In genomic region chr16:46743232-46743719, GRCh38 we compare ENCODE assay signal across 9 cellular contexts. TPM values are rescaled to one million over a fixed set of nuclear protein-coding genes. Genes with fewer than 3 reads are reported as not detected.
DNase-seq lines count a peak whose midpoint lies in the region; FAIRE-seq and TF ChIP-seq lines count a peak whose summit lies in the region.
"Had no signal": no experiment of that assay in that cellular context is flagged by ENCODE, and none has a peak within 500 bp of the region (broad histone marks: within the 10 kb centered on the region; RNA-seq: fewer than 3 reads in every experiment).

No MANE protein-coding gene starts in this region.

- H3K18ac ChIP-seq in H1 (ENCODE audit: extremely low read depth, low read length): peak overlapping the region; percentile 19; the same call in 1 of the 2 replicates

- H3K23ac ChIP-seq in H1 (ENCODE audit: insufficient read length): no peak overlapping the region

- no peaks in the 10 kb centered on the region for H3K27me3 Mint-ChIP-seq in MCF 10A (ENCODE audit: insufficient read depth, unreplicated experiment)
- peaks cover 58% of the 10 kb centered on the region for H3K27me3 Mint-ChIP-seq in nephron progenitor cell (ENCODE audit: low read depth, poor library complexity)

- no peak for TF ChIP-seq RAD21 in H1 (IDR thresholded peaks at IDR 0.05 in 1 of 2, conservative IDR thresholded peaks at IDR 0.05 in 1 of 2; ENCODE audit: low read depth in 2 of 2, low read length in 2 of 2)

- H3K4me1 Mint-ChIP-seq in MCF 10A (ENCODE audit: insufficient read depth, unreplicated experiment) (no peaks in the 10 kb centered on the region), nephron progenitor cell (peaks cover 23% of the 10 kb centered on the region)

- H3K36me3 ChIP-seq in mammary epithelial cell (ENCODE audit: insufficient read depth, low read length) (no peaks in the 10 kb centered on the region), H1 (ENCODE audit: control insufficient read depth in 2 of 4, insufficient read depth in 4 of 4, low read length in 3 of 4) (no peaks in the 10 kb centered on the region)

- no peak overlapping the region for H3K56ac ChIP-seq in H1 (replicated peaks; ENCODE audit: insufficient read length, low read depth, low read length)

- H3K36me3 Mint-ChIP-seq in MCF 10A (ENCODE audit: insufficient read depth, unreplicated experiment): no peaks in the 10 kb centered on the region
- no peaks in the 10 kb centered on the region for H3K36me3 Mint-ChIP-seq in nephron progenitor cell (ENCODE audit: low read depth)

- H3K4me3 ChIP-seq in mammary epithelial cell (replicated peaks in 1 of 3; ENCODE audit: insufficient read depth in 1 of 3, low read depth in 2 of 3, low read length in 3 of 3) (no peak overlapping the region), H1 (ENCODE audit: extremely low read depth in 1 of 4, insufficient read depth in 2 of 4, low read depth in 3 of 4, low read length in 4 of 4) (no peak overlapping the region)

- no peak for TF ChIP-seq CTCF in mammary epithelial cell (conservative IDR thresholded peaks at IDR 0.05 in 1 of 2, IDR thresholded peaks at IDR 0.05 in 1 of 2; ENCODE audit: extremely low read depth in 1 of 2, insufficient read depth in 1 of 2, low read depth in 1 of 2, low read length in 2 of 2)
- no peak for TF ChIP-seq CTCF in MCF 10A (IDR thresholded peaks at IDR 0.05; ENCODE audit: unreplicated experiment)
- no peak for TF ChIP-seq CTCF in H1 (IDR thresholded peaks at IDR 0.05; ENCODE audit: control extremely low read depth in 1 of 3, insufficient read depth in 1 of 3, low read depth in 1 of 3, low read length in 3 of 3)
- TF ChIP-seq CTCF in nephron progenitor cell (IDR thresholded peaks at IDR 0.05): no peak

- H3K79me1 ChIP-seq in H1 (ENCODE audit: low read depth, low read length): no peaks in the 10 kb centered on the region

- H4K20me1 ChIP-seq in mammary epithelial cell (ENCODE audit: insufficient read depth, low read length): no peaks in the 10 kb centered on the region
- H4K20me1 ChIP-seq in H1 (replicated peaks in 1 of 2; ENCODE audit: control insufficient read depth in 1 of 2, insufficient read depth in 2 of 2, low read length in 2 of 2): no peaks in the 10 kb centered on the region

- H2BK15ac ChIP-seq in H1 (ENCODE audit: low read length): no peak overlapping the region

- DNase-seq in mammary epithelial cell (peak; percentile 6), MCF 10A (ENCODE audit: unreplicated experiment) (no peak), NAMALWA (ENCODE audit: low spot score) (peak; percentile 68), H1 (ENCODE audit: low read depth in 1 of 2, low spot score in 2 of 2) (no peak), nephron progenitor cell (no peak), DMS153 (lab: John Stamatoyannopoulos, UW) (no peak), ureter (ENCODE audit: low spot score) (no peak), NCI-H748 (lab: John Stamatoyannopoulos, UW; ENCODE audit: unreplicated experiment) (no peak)
- DNase-seq: DND-41 had no signal

- H3K23me2 ChIP-seq in H1 (ENCODE audit: low read depth, low read length): no peaks in the 10 kb centered on the region

- no peak overlapping the region for H4K8ac ChIP-seq in H1 (ENCODE audit: extremely low read depth, insufficient read depth, low read length)

- H3K27ac Mint-ChIP-seq in MCF 10A (ENCODE audit: low read depth, unreplicated experiment): no peak overlapping the region
- peak overlapping the region; percentile 66 for H3K27ac Mint-ChIP-seq in nephron progenitor cell

- POLR2A ChIA-PET in MCF 10A (lab: Yijun Ruan, JAX) (no interaction called here), H1 (lab: Charles Lee; ENCODE audit: partially characterized antibody) (no interaction called here)

- H2BK20ac ChIP-seq in H1 (ENCODE audit: low read length): 0 out of 2 replicates have a peak overlapping the region, but pooled peaks have one; percentile 21

- no peak for FAIRE-seq in H1 (lab: Jason Lieb, UNC)

- in situ Hi-C loops in mammary epithelial cell (cut with MboI; ENCODE audit: low sequenced_read_pairs in 2 of 2): no loop called here

- CTCF ChIA-PET in mammary epithelial cell (lab: Charles Lee; ENCODE audit: low non-redundant PET): no interaction called here
- CTCF ChIA-PET in MCF 10A (lab: Yijun Ruan, JAX): interaction anchor here (0.6 to 0.8 kb wide), 2 partner anchors 13 to 65 kb away, joined by 3 to 5 read pairs; no protein-coding TSS in a partner anchor
- CTCF ChIA-PET in H1 (lab: Charles Lee; ENCODE audit: partially characterized antibody): interaction anchor here (0.7 to 1.1 kb wide), 2 partner anchors 37 to 120 kb away, joined by 3 read pairs; no protein-coding TSS in a partner anchor

- no peaks in the 10 kb centered on the region for H3K9me3 ChIP-seq in mammary epithelial cell (replicated peaks; ENCODE audit: insufficient read depth, low read length)
- no peaks in the 10 kb centered on the region for H3K9me3 ChIP-seq in H1 (ENCODE audit: insufficient read depth in 2 of 2, low read depth in 1 of 2, low read length in 1 of 2)

- no peak overlapping the region for H4K91ac ChIP-seq in H1 (replicated peaks; ENCODE audit: insufficient read length, low read length)

- BruUV-seq in mammary epithelial cell (replicated peaks; lab: Mats Ljungman, UMichigan): no TSS peak
- BruUV-seq in MCF 10A (replicated peaks; lab: Mats Ljungman, UMichigan): no TSS peak

- H3K79me2 ChIP-seq in mammary epithelial cell (ENCODE audit: insufficient read depth, low read length) (no peaks in the 10 kb centered on the region), H1 (ENCODE audit: control insufficient read depth in 1 of 2, insufficient read depth in 2 of 2, low read length in 2 of 2) (no peaks in the 10 kb centered on the region)

- H3K4ac ChIP-seq in H1 (replicated peaks; ENCODE audit: insufficient read length, low read depth, low read length): no peak overlapping the region

- H2AFZ ChIP-seq in mammary epithelial cell (ENCODE audit: low read depth, low read length) (peak overlapping the region; percentile 85), H1 (ENCODE audit: low read length) (peak overlapping the region; percentile 45; the same call in 1 of the 2 replicates)

- no peak overlapping the region for H3K9ac ChIP-seq in mammary epithelial cell (ENCODE audit: insufficient read depth, low read length)
- H3K9ac ChIP-seq in H1 (replicated peaks in 1 of 4; ENCODE audit: extremely low read depth in 1 of 4, low read depth in 3 of 4, low read length in 3 of 4): no peak overlapping the region

- no peaks in the 10 kb centered on the region for H3K4me1 ChIP-seq in mammary epithelial cell (ENCODE audit: insufficient read depth, low read length)
- H3K4me1 ChIP-seq in H1 (replicated peaks in 1 of 4; ENCODE audit: control insufficient read depth in 3 of 4, insufficient read depth in 4 of 4, low read length in 3 of 4): peaks cover 0 to 19% (median 4%) of the 10 kb centered on the region in 4 experiments; a peak in 6 of 7 replicates

- peak overlapping the region; percentile 68; the same call in 1 of the 2 replicates for H2BK12ac ChIP-seq in H1 (ENCODE audit: low read depth, low read length)

- 39% methylated on average over 10 of the region's 10 CpGs for WGBS in mammary epithelial cell (ENCODE audit: low coverage, missing lambda C conversion rate)
- 82% methylated on average over 9 of the region's 10 CpGs; no CpG with 5 or more reads in 1 of the 2 experiments for WGBS in H1 (ENCODE audit: extremely low coverage in 1 of 2, insufficient coverage in 1 of 2, insufficient read length in 1 of 2, insufficient replicate concordance in 2 of 2, low coverage in 1 of 2, low lambda C conversion rate in 2 of 2, missing lambda C conversion rate in 1 of 2), 2 experiments

- intact Hi-C loops in mammary epithelial cell (cut with micrococcal nuclease): no loop called here
- intact Hi-C loops in MCF 10A (cut with micrococcal nuclease): no loop called here

- no peak overlapping the region for H3K27ac ChIP-seq in mammary epithelial cell (ENCODE audit: insufficient read depth, low read depth, low read length)
- no peak overlapping the region for H3K27ac ChIP-seq in H1 (ENCODE audit: low read depth, low read length)

- H3K14ac ChIP-seq in H1 (ENCODE audit: insufficient read length): no peak overlapping the region

- H2AK5ac ChIP-seq in H1 (ENCODE audit: low read depth, low read length): 0 out of 2 replicates have a peak overlapping the region, but pooled peaks have one; percentile 15

- H2BK120ac ChIP-seq in H1 (replicated peaks; ENCODE audit: low read depth, low read length): no peak overlapping the region

- dilution Hi-C loops in mammary epithelial cell (cut with HindIII; ENCODE audit: low sequenced_read_pairs): no loop called here

- TF ChIP-seq POLR2A in H1 (IDR thresholded peaks at IDR 0.05; ENCODE audit: control extremely low read depth in 1 of 2, low read depth in 2 of 2, low read length in 2 of 2): no peak

- H3K9me3 Mint-ChIP-seq in MCF 10A (ENCODE audit: unreplicated experiment): no peaks in the 10 kb centered on the region
- H3K9me3 Mint-ChIP-seq in nephron progenitor cell: no peaks in the 10 kb centered on the region

- H4K5ac ChIP-seq in H1 (ENCODE audit: insufficient read length, low read depth, low read length): no peak overlapping the region

- peak overlapping the region; percentile 44; the same call in 1 of the 2 replicates for H2BK5ac ChIP-seq in H1 (ENCODE audit: low read depth, low read length)

- H3K27me3 ChIP-seq in mammary epithelial cell (ENCODE audit: insufficient read depth, low read length) (no peaks in the 10 kb centered on the region), H1 (replicated peaks in 1 of 4; ENCODE audit: control insufficient read depth in 3 of 4, extremely low read depth in 1 of 4, insufficient read depth in 3 of 4, low read length in 3 of 4) (no peaks in the 10 kb centered on the region)

- no peak overlapping the region for H3K4me3 Mint-ChIP-seq in MCF 10A (ENCODE audit: unreplicated experiment)
- peak overlapping the region; percentile 40 for H3K4me3 Mint-ChIP-seq in nephron progenitor cell

- no peak overlapping the region for H3K4me2 ChIP-seq in mammary epithelial cell (ENCODE audit: insufficient read depth, low read depth, low read length)
- no peak overlapping the region for H3K4me2 ChIP-seq in H1 (ENCODE audit: insufficient read depth in 1 of 2, low read depth in 2 of 2, low read length in 2 of 2)

- no peak for TF ChIP-seq EP300 in H1 (IDR thresholded peaks at IDR 0.05; ENCODE audit: borderline replicate concordance in 1 of 2, low read depth in 2 of 2, low read length in 2 of 2)

RNA-seq across cellular contexts. Expression of gene MYLK3, which starts 4.9 kb away (rescaled TPM):
- total RNA-seq in mammary epithelial cell (under 1 TPM; 0.17 to 0.40 TPM), MCF 10A (2022) (0.05 TPM in 1 of 2 replicates, not detected in the other), ureter (0.44 TPM)
- polyA plus RNA-seq in mammary epithelial cell (0.01 TPM), H1 (2011; rRNA removed) (0.14 and 0.19 TPM in 2 replicates)
- not detected for polyA minus RNA-seq in mammary epithelial cell
- 0.23 and 0.35 TPM in 2 replicates for total RNA-seq in H1 (2021; fragmentation: NEBNext Ultra II Directional; extraction: Animal tissue kit (Norgen Biotek cat#: 25700))
- 0.32 TPM for polyA plus RNA-seq in H1 (2011; cell fraction: cytosol; rRNA removed)
- 0.76 TPM for polyA plus RNA-seq in H1 (2011; cell fraction: nucleus; rRNA removed)
- 0.34 to 1.0 TPM (median 0.48 TPM) in 4 replicates for polyA plus RNA-seq in H1 (2012, experiment 1 of 2)
- polyA plus RNA-seq in H1 (2012, experiment 2 of 2): 0.05 TPM
- polyA plus RNA-seq in H1 (2013, experiment 1 of 2): 0.24 TPM
- polyA plus RNA-seq in H1 (2013, experiment 2 of 2): 0.18 TPM
- polyA minus RNA-seq in H1 (2011; rRNA and poly(A)+ RNA removed): 0.50 and 1.2 TPM in 2 replicates
- polyA minus RNA-seq in H1 (2011; cell fraction: cytosol; rRNA and poly(A)+ RNA removed): not detected
- polyA minus RNA-seq in H1 (2011; cell fraction: nucleus; rRNA and poly(A)+ RNA removed): 0.70 TPM

RNA-seq across cellular contexts. Expression of gene ORC6, which starts 53.8 kb away (rescaled TPM):
- total RNA-seq in mammary epithelial cell: 10 to 100 TPM in 1 of 2 donors, 1 to 10 TPM in 1; 2.8 to 28.2 TPM
- 31.3 TPM for polyA plus RNA-seq in mammary epithelial cell
- 11.7 TPM for polyA minus RNA-seq in mammary epithelial cell
- 17.0 and 23.2 TPM in 2 replicates for total RNA-seq in MCF 10A (2022)
- total RNA-seq in H1 (2021; fragmentation: NEBNext Ultra II Directional; extraction: Animal tissue kit (Norgen Biotek cat#: 25700)): 64.7 and 67.4 TPM in 2 replicates
- polyA plus RNA-seq in H1 (2011; rRNA removed): 35.5 and 41.8 TPM in 2 replicates
- 62.5 TPM for polyA plus RNA-seq in H1 (2011; cell fraction: cytosol; rRNA removed)
- 25.9 TPM for polyA plus RNA-seq in H1 (2011; cell fraction: nucleus; rRNA removed)
- 47.4 to 82.9 TPM (median 54.8 TPM) in 4 replicates for polyA plus RNA-seq in H1 (2012, experiment 1 of 2)
- 17.7 TPM for polyA plus RNA-seq in H1 (2012, experiment 2 of 2)
- polyA plus RNA-seq in H1 (2013, experiment 1 of 2): 55.4 TPM
- polyA plus RNA-seq in H1 (2013, experiment 2 of 2): 51.6 TPM
- polyA minus RNA-seq in H1 (2011; rRNA and poly(A)+ RNA removed): 19.1 and 19.2 TPM in 2 replicates
- polyA minus RNA-seq in H1 (2011; cell fraction: cytosol; rRNA and poly(A)+ RNA removed): 27.4 TPM
- 35.2 TPM for polyA minus RNA-seq in H1 (2011; cell fraction: nucleus; rRNA and poly(A)+ RNA removed)
- 4.3 TPM for total RNA-seq in ureter

RNA-seq across cellular contexts. Expression of gene VPS35, which starts 54.3 kb away (rescaled TPM):
- total RNA-seq in mammary epithelial cell (100 to 1,000 TPM; 126 to 179 TPM), MCF 10A (2022) (68.7 and 72.3 TPM in 2 replicates), ureter (118 TPM)
- polyA plus RNA-seq in mammary epithelial cell (44.4 TPM), H1 (2011; rRNA removed) (8.9 and 10.3 TPM in 2 replicates)
- polyA minus RNA-seq in mammary epithelial cell: 40.2 TPM
- total RNA-seq in H1 (2021; fragmentation: NEBNext Ultra II Directional; extraction: Animal tissue kit (Norgen Biotek cat#: 25700)): 58.1 and 66.9 TPM in 2 replicates
- polyA plus RNA-seq in H1 (2011; cell fraction: cytosol; rRNA removed): 15.7 TPM
- 7.3 TPM for polyA plus RNA-seq in H1 (2011; cell fraction: nucleus; rRNA removed)
- 25.4 to 78.8 TPM (median 34.5 TPM) in 4 replicates for polyA plus RNA-seq in H1 (2012, experiment 1 of 2)
- 2.1 TPM for polyA plus RNA-seq in H1 (2012, experiment 2 of 2)
- polyA plus RNA-seq in H1 (2013, experiment 1 of 2): 30.9 TPM
- 31.6 TPM for polyA plus RNA-seq in H1 (2013, experiment 2 of 2)
- 24.5 and 31.2 TPM in 2 replicates for polyA minus RNA-seq in H1 (2011; rRNA and poly(A)+ RNA removed)
- polyA minus RNA-seq in H1 (2011; cell fraction: cytosol; rRNA and poly(A)+ RNA removed): 23.9 TPM
- 54.1 TPM for polyA minus RNA-seq in H1 (2011; cell fraction: nucleus; rRNA and poly(A)+ RNA removed)

Comparison
In these comparisons a context has a peak if more than half of its experiments do, and no peak if none do; other contexts are left out.
1. DNase-seq: peak in mammary epithelial cell (single experiment) and NAMALWA (single experiment); none in MCF 10A (single experiment), H1 (0 of 2), nephron progenitor cell (single experiment), DMS153 (single experiment), ureter (single experiment) and NCI-H748 (single experiment).